In genomic region chr5:102755691-102756371, GRCh38 we compare ENCODE assay signal across 8 cellular contexts. TPM values are rescaled to one million over a fixed set of nuclear protein-coding genes. Genes with fewer than 3 reads are reported as not detected.
DNase-seq lines count a peak whose midpoint lies in the region; ATAC-seq, FAIRE-seq and TF ChIP-seq lines count a peak whose summit lies in the region.

No MANE protein-coding gene starts in this region.

- H3K27ac ChIP-seq in Karpas-422 (ENCODE audit: low read length) (no peak overlapping the region), SJSA1 (peak overlapping the region; percentile 85), cardiac muscle cell (no peak overlapping the region)

- intact Hi-C loops in posterior vena cava (cut with DNase I), result loop anchor here in 1 of 2 donors (10.0 kb wide), 1 partner anchor 219 kb away; no protein-coding TSS in a partner anchor

- H3K79me2 ChIP-seq in Karpas-422 (ENCODE audit: low read length), result no peaks in the 10 kb centered on the region

- peak; percentile 74 for ATAC-seq in GM21825 (IDR thresholded peaks at IDR 0.05; ENCODE audit: unreplicated experiment)

- H3K9me2 ChIP-seq in Karpas-422 (replicated peaks; ENCODE audit: insufficient read depth, low read length), result no peaks in the 10 kb centered on the region

- peaks cover 31% of the 10 kb centered on the region for H3K27me3 Mint-ChIP-seq in activated naive CD4-positive, alpha-beta T cell treated with anti-CD3 and anti-CD28 coated beads, Interleukin-2, amount 10 ng/mL, durations not matched to agents 7 days and 5 days

- no peaks in the 10 kb centered on the region for H3K36me3 Mint-ChIP-seq in activated naive CD4-positive, alpha-beta T cell treated with anti-CD3 and anti-CD28 coated beads, Interleukin-2, amount 10 ng/mL, durations not matched to agents 7 days and 5 days

- H3K36me3 ChIP-seq in Karpas-422 (ENCODE audit: insufficient read depth, low read length), result no peaks in the 10 kb centered on the region
- 0 out of 2 replicates have a peak, but pooled peaks cover 4% of the 10 kb centered on the region for H3K36me3 ChIP-seq in SJSA1
- H3K36me3 ChIP-seq in cardiac muscle cell, result no peaks in the 10 kb centered on the region

- H3K4me1 ChIP-seq in Karpas-422 (ENCODE audit: low read length) (peaks cover 21% of the 10 kb centered on the region), SJSA1 (replicated peaks) (peaks cover 37% of the 10 kb centered on the region), cardiac muscle cell (ENCODE audit: low read depth) (peaks cover 5% of the 10 kb centered on the region)

- no peak for FAIRE-seq in urothelium cell line (lab: Jason Lieb, UNC)

- H3K9me3 ChIP-seq in Karpas-422 (ENCODE audit: low read length) (no peaks in the 10 kb centered on the region), SJSA1 (replicated peaks) (no peaks in the 10 kb centered on the region), cardiac muscle cell (ENCODE audit: low read depth) (no peaks in the 10 kb centered on the region)

- peak overlapping the region; percentile 77 for H3K9ac ChIP-seq in Karpas-422 (ENCODE audit: low read length)

- peak overlapping the region; percentile 81 for H3K4me3 ChIP-seq in Karpas-422 (ENCODE audit: low read length)
- H3K4me3 ChIP-seq in SJSA1, result peak overlapping the region; percentile 68
- peak overlapping the region; percentile 48 for H3K4me3 ChIP-seq in cardiac muscle cell

- no peaks in the 10 kb centered on the region for H3K9me3 Mint-ChIP-seq in activated naive CD4-positive, alpha-beta T cell treated with anti-CD3 and anti-CD28 coated beads, Interleukin-2, amount 10 ng/mL, durations not matched to agents 7 days and 5 days

- peaks cover 33% of the 10 kb centered on the region for H3K4me1 Mint-ChIP-seq in activated naive CD4-positive, alpha-beta T cell treated with anti-CD3 and anti-CD28 coated beads, Interleukin-2, amount 10 ng/mL, durations not matched to agents 7 days and 5 days

- peak overlapping the region; percentile 86 for H3K27ac Mint-ChIP-seq in activated naive CD4-positive, alpha-beta T cell treated with anti-CD3 and anti-CD28 coated beads, Interleukin-2, amount 10 ng/mL, durations not matched to agents 7 days and 5 days

- peak; percentile 84 for DNase-seq in ELF-1 (ENCODE audit: low read depth, low spot score)
- peak; percentile 63 for DNase-seq in Karpas-422
- peak; percentile 84 to 88 for DNase-seq in SJSA1 (ENCODE audit: low read depth in 1 of 2, low spot score in 2 of 2)
- DNase-seq in activated naive CD4-positive, alpha-beta T cell treated with anti-CD3 and anti-CD28 coated beads, Interleukin-2, amount 10 ng/mL, durations not matched to agents 7 days and 5 days, result peak; percentile 69
- DNase-seq in cardiac muscle cell (ENCODE audit: low read depth in 1 of 2, low spot score in 1 of 2), result peak; percentile 36 to 74
- peak; percentile 89 for DNase-seq in posterior vena cava (ENCODE audit: low spot score)
- peak; percentile 81 for DNase-seq in urothelium cell line (ENCODE audit: low spot score)

- peaks cover 4% of the 10 kb centered on the region; the same call in 1 of the 2 replicates for H4K20me1 ChIP-seq in Karpas-422 (ENCODE audit: insufficient read depth, low read depth, low read length)

- H3K4me3 Mint-ChIP-seq in activated naive CD4-positive, alpha-beta T cell treated with anti-CD3 and anti-CD28 coated beads, Interleukin-2, amount 10 ng/mL, durations not matched to agents 7 days and 5 days, result peak overlapping the region; percentile 80

- peak overlapping the region; percentile 100 for H2AFZ ChIP-seq in Karpas-422 (ENCODE audit: low read length)

- H3K27me3 ChIP-seq in Karpas-422 (ENCODE audit: low read length) (no peaks in the 10 kb centered on the region), SJSA1 (replicated peaks) (no peaks in the 10 kb centered on the region), cardiac muscle cell (peaks cover 15% of the 10 kb centered on the region)

- H3K4me2 ChIP-seq in Karpas-422 (ENCODE audit: low read depth, low read length, poor library complexity, severe bottlenecking), result peak overlapping the region; percentile 94

- no peak for TF ChIP-seq CTCF in cardiac muscle cell (IDR thresholded peaks at IDR 0.05; ENCODE audit: low read depth, low read length)

- CTCF ChIA-PET in activated naive CD4-positive, alpha-beta T cell treated with anti-CD3 and anti-CD28 coated beads, Interleukin-2, amount 10 ng/mL, durations not matched to agents 7 days and 5 days (lab: Charles Lee), result interaction anchor here (0.5 to 1.7 kb wide), 8 partner anchors 9 to 476 kb away, joined by 3 to 5 read pairs (median 4); partner anchors contain the start of genes GIN1 and PPIP5K2

RNA-seq across cellular contexts. Expression of gene PAM, which starts 0.7 kb away (rescaled TPM):
- total RNA-seq in Karpas-422 (2014; rRNA removed; shearing (Covaris generic); ENCODE audit: low replicate concordance), result 19.2 and 31.9 TPM in 2 replicates
- 420 and 598 TPM in 2 replicates for total RNA-seq in SJSA1 (2014; rRNA removed; shearing (Covaris generic))
- 392 and 632 TPM in 2 replicates for total RNA-seq in cardiac muscle cell
- polyA plus RNA-seq in cardiac muscle cell, result 218 and 375 TPM in 2 replicates
- total RNA-seq in posterior vena cava, result 100 to 1,000 TPM; 340 to 357 TPM

Comparison
In these comparisons a context has a peak if more than half of its experiments do, and no peak if none do; other contexts are left out.
1. RNA of gene PAM, which starts 0.7 kb away (total RNA-seq): 420 to 598 TPM in SJSA1, 392 to 632 TPM in cardiac muscle cell and 340 to 357 TPM in posterior vena cava; 19.2 to 31.9 TPM in Karpas-422; every median in the first group is over 10 times any median in the second.
2. Peak in every context shown above with its lines, with median percentiles within 50 percentile points of each other: DNase-seq and H3K4me3 ChIP-seq.